28 cellular contexts compared by ENCODE assay signal in the genomic region with DNA sequence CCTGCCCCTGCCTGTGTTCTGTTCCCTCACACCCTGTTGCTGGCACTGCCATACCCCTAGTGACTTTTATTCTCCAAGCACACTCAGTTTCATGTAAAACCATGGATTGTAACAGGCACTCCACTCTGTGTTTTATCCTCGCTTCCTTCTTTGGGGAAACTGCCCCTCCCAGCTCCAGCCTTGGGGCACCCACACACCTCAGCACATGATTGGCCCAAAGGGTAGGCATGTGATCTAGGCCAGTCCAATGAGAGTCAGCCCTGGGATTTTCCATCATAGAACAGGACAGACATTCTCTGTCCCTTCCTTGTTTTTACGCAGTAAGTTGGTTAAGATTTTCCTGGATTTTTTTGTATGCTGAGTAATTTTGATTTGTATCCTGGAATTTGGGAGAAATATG.
DNase-seq lines count a peak whose midpoint lies in the region; ATAC-seq and TF ChIP-seq lines count a peak whose summit lies in the region.
"Had no signal": no experiment of that assay in that cellular context is flagged by ENCODE, and none has a peak within 500 bp of the region (broad histone marks: within the 10 kb centered on the region; RNA-seq: fewer than 3 reads in every experiment).

No MANE protein-coding gene starts in this region.

- ATAC-seq in PC-3: no peak
- ATAC-seq: activated CD8-positive, alpha-beta memory T cell treated with anti-CD3 and anti-CD28 coated beads, Interleukin-2, amount 10 ng/mL, durations not matched to agents 7 days and 5 days; activated T-cell treated with anti-CD3 and anti-CD28 coated beads, Interleukin-2, amount 50 U/mL, for 72 hours; natural killer cell had no signal

- H3K14ac ChIP-seq in trophoblast cell (ENCODE audit: low read length): no peak overlapping the region

- peak overlapping the region; percentile 7; the same call in 1 of the 2 replicates for H3K27ac ChIP-seq in BLaER1
- H3K27ac ChIP-seq in PC-3 (ENCODE audit: low read length): peak overlapping the region; percentile 63
- no peak overlapping the region for H3K27ac ChIP-seq in trophoblast cell (ENCODE audit: low read depth, low read length)
- H3K27ac ChIP-seq: cardiac muscle cell, esophagus squamous epithelium, SK-N-MC, VCaP had no signal

- no peak overlapping the region for H4K8ac ChIP-seq in trophoblast cell (ENCODE audit: low read depth, low read length)

- intact Hi-C loops in PC-3 (cut with micrococcal nuclease): loop anchor here (5.0 kb wide), 1 partner anchor 41 kb away; no protein-coding TSS in a partner anchor

- peaks cover 7% of the 10 kb centered on the region for H3K9me3 Mint-ChIP-seq in chondrocyte (ENCODE audit: low read depth)
- H3K9me3 Mint-ChIP-seq: activated naive CD4-positive, alpha-beta T cell treated with anti-CD3 and anti-CD28 coated beads, Interleukin-2, amount 10 ng/mL, durations not matched to agents 7 days and 5 days; mesothelial cell of epicardium; type B pancreatic cell had no signal

- H2AFZ ChIP-seq in PC-3 (ENCODE audit: low read length) (no peak overlapping the region), trophoblast cell (ENCODE audit: insufficient read depth, low read length, poor library complexity) (no peak overlapping the region)

- H3K23ac ChIP-seq in trophoblast cell (ENCODE audit: low read length): no peak overlapping the region

- peaks cover 84% of the 10 kb centered on the region for H3K4me1 Mint-ChIP-seq in chondrocyte (ENCODE audit: low read depth)
- H3K4me1 Mint-ChIP-seq: activated naive CD4-positive, alpha-beta T cell treated with anti-CD3 and anti-CD28 coated beads, Interleukin-2, amount 10 ng/mL, durations not matched to agents 7 days and 5 days had no signal

- no peak overlapping the region for H3K4me3 ChIP-seq in BLaER1
- H3K4me3 ChIP-seq in PC-3 (ENCODE audit: low read length): no peak overlapping the region
- no peak overlapping the region for H3K4me3 ChIP-seq in trophoblast cell (ENCODE audit: low read depth, low read length)
- H3K4me3 ChIP-seq: cardiac muscle cell, esophagus squamous epithelium, SK-N-MC had no signal

- H3K9ac ChIP-seq in BLaER1 (no peak overlapping the region), PC-3 (ENCODE audit: low read length) (peak overlapping the region; percentile 12; the same call in 1 of the 2 replicates), trophoblast cell (ENCODE audit: low read length) (no peak overlapping the region)

- H3K27me3 Mint-ChIP-seq in chondrocyte (ENCODE audit: low read depth): no peaks in the 10 kb centered on the region

- WGBS in trophoblast cell (ENCODE audit: extremely low coverage, insufficient coverage, insufficient read length): no CpG with 5 or more reads among the region's 2 CpGs

- TF ChIP-seq CTCF in PC-3 (conservative IDR thresholded peaks at IDR 0.05; ENCODE audit: low read depth, low read length) (no peak), chondrocyte (IDR thresholded peaks at IDR 0.05) (no peak)

- H3K4me2 ChIP-seq in BLaER1 (peak overlapping the region; percentile 44), PC-3 (ENCODE audit: low read length) (no peak overlapping the region), trophoblast cell (ENCODE audit: low read length) (no peak overlapping the region)

- peak overlapping the region; percentile 29 for H2BK12ac ChIP-seq in trophoblast cell (ENCODE audit: low read length)

- H3K27me3 ChIP-seq in BLaER1 (no peaks in the 10 kb centered on the region), PC-3 (ENCODE audit: low read length) (no peaks in the 10 kb centered on the region), trophoblast cell (ENCODE audit: insufficient read depth, low read length) (no peaks in the 10 kb centered on the region)
- H3K27me3 ChIP-seq: cardiac muscle cell had no signal

- no peak overlapping the region for H3K18ac ChIP-seq in trophoblast cell (ENCODE audit: low read length)

- no peaks in the 10 kb centered on the region for H3K36me3 Mint-ChIP-seq in chondrocyte (ENCODE audit: low read depth)
- H3K36me3 Mint-ChIP-seq: activated CD8-positive, alpha-beta memory T cell treated with anti-CD3 and anti-CD28 coated beads, Interleukin-2, amount 10 ng/mL, durations not matched to agents 7 days and 5 days; activated naive CD4-positive, alpha-beta T cell treated with anti-CD3 and anti-CD28 coated beads, Interleukin-2, amount 10 ng/mL, durations not matched to agents 7 days and 5 days; mesothelial cell of epicardium; natural killer cell; type B pancreatic cell had no signal

- DNase-seq in PC-3: no peak
- DNase-seq in chondrocyte (ENCODE audit: low spot score): no peak
- DNase-seq in trophoblast cell: no peak
- no peak for DNase-seq in GDM1 (lab: John Stamatoyannopoulos, UW)
- no peak for DNase-seq in T-helper 1 cell
- no peak for DNase-seq in stimulated activated CD4-positive, alpha-beta T cell treated with anti-CD3 and anti-CD28 coated beads, Interleukin-4, amount 100 ng/mL, for 4 hours
- no peak for DNase-seq in NCI-H82 treated with DMSO at 0.1 percent for 48 hours (lab: John Stamatoyannopoulos, UW; ENCODE audit: unreplicated experiment)
- DNase-seq: activated CD4-positive, alpha-beta T cell treated with anti-CD3 and anti-CD28 coated beads, Interleukin-2, amount 50 U/mL, for 1 hour; activated CD8-positive, alpha-beta memory T cell treated with anti-CD3 and anti-CD28 coated beads, Interleukin-2, amount 10 ng/mL, durations not matched to agents 7 days and 5 days; activated naive CD4-positive, alpha-beta T cell treated with anti-CD3 and anti-CD28 coated beads, Interleukin-2, amount 10 ng/mL, durations not matched to agents 7 days and 5 days; activated T-cell treated with anti-CD3 and anti-CD28 coated beads, Interleukin-2, amount 50 U/mL, for 72 hours; C1 segment of cervical spinal cord; Caco-2; DND-41; endodermal cell; esophagus squamous epithelium; KG1; natural killer cell; NCI-H1436 treated with DMSO at 0.1 percent for 48 hours; NCI-H526; RPMI8226; stimulated activated CD8-positive, alpha-beta memory T cell treated with anti-CD3 and anti-CD28 coated beads, Interleukin-4, amount 100 ng/mL, for 48 hours had no signal

- no peaks in the 10 kb centered on the region for H3K9me2 ChIP-seq in PC-3 (replicated peaks; ENCODE audit: low read length)

- no peak overlapping the region for H2BK120ac ChIP-seq in trophoblast cell (ENCODE audit: insufficient read depth, low read length, poor library complexity)

- peaks cover 72% of the 10 kb centered on the region for H3K4me1 ChIP-seq in BLaER1
- H3K4me1 ChIP-seq in PC-3 (ENCODE audit: insufficient read depth, low read length): peaks cover 23% of the 10 kb centered on the region
- H3K4me1 ChIP-seq in trophoblast cell (ENCODE audit: control insufficient read depth in 1 of 2, insufficient read depth in 2 of 2, low read length in 2 of 2): peaks cover 3 to 5% of the 10 kb centered on the region in 2 experiments
- H3K4me1 ChIP-seq: Caco-2 had no signal

- CTCF ChIA-PET in PC-3 (lab: Charles Lee): interaction anchor here (1.2 kb wide), 1 partner anchor 77 kb away, joined by 3 read pairs; no protein-coding TSS in a partner anchor

- no peak overlapping the region for H4K12ac ChIP-seq in trophoblast cell (ENCODE audit: low read depth, low read length)

- H4K91ac ChIP-seq in trophoblast cell (ENCODE audit: low read depth, low read length): peak overlapping the region; percentile 3

- no peaks in the 10 kb centered on the region for H3K9me3 ChIP-seq in BLaER1
- H3K9me3 ChIP-seq in PC-3 (ENCODE audit: low read length): no peaks in the 10 kb centered on the region
- H3K9me3 ChIP-seq in trophoblast cell (ENCODE audit: insufficient read depth, low read depth, low read length): no peaks in the 10 kb centered on the region
- H3K9me3 ChIP-seq: Caco-2, esophagus squamous epithelium had no signal

- H3K79me2 ChIP-seq in PC-3 (ENCODE audit: low read length) (no peaks in the 10 kb centered on the region), trophoblast cell (ENCODE audit: control insufficient read depth, insufficient read depth, low read length, poor library complexity) (no peaks in the 10 kb centered on the region)

- POLR2A ChIA-PET in PC-3 (lab: Charles Lee; ENCODE audit: unreplicated experiment): no interaction called here

- H2BK5ac ChIP-seq in trophoblast cell (ENCODE audit: low read depth, low read length, poor library complexity): no peak overlapping the region

- H4K20me1 ChIP-seq in BLaER1 (no peaks in the 10 kb centered on the region), PC-3 (ENCODE audit: low read length) (no peaks in the 10 kb centered on the region)

- BruUV-seq in PC-3 (replicated peaks; lab: Mats Ljungman, UMichigan): no TSS peak

- H3K36me3 ChIP-seq in BLaER1 (no peaks in the 10 kb centered on the region), PC-3 (ENCODE audit: low read depth, low read length) (no peaks in the 10 kb centered on the region), trophoblast cell (ENCODE audit: control insufficient read depth in 1 of 2, insufficient read depth in 2 of 2, low read length in 2 of 2) (no peaks in the 10 kb centered on the region)
- H3K36me3 ChIP-seq: cardiac muscle cell, esophagus squamous epithelium had no signal

- H2AK5ac ChIP-seq in trophoblast cell (ENCODE audit: low read length): no peak overlapping the region

- peaks cover 3% of the 10 kb centered on the region for H3K79me1 ChIP-seq in trophoblast cell (ENCODE audit: low read length)

- H3K4ac ChIP-seq in trophoblast cell (ENCODE audit: low read depth, low read length): no peak overlapping the region

- peak overlapping the region; percentile 1 for H3K4me3 Mint-ChIP-seq in chondrocyte (ENCODE audit: unreplicated experiment)
- H3K4me3 Mint-ChIP-seq: activated CD8-positive, alpha-beta memory T cell treated with anti-CD3 and anti-CD28 coated beads, Interleukin-2, amount 10 ng/mL, durations not matched to agents 7 days and 5 days; activated naive CD4-positive, alpha-beta T cell treated with anti-CD3 and anti-CD28 coated beads, Interleukin-2, amount 10 ng/mL, durations not matched to agents 7 days and 5 days; activated T-cell treated with anti-CD3 and anti-CD28 coated beads, Interleukin-2, amount 50 U/mL, for 72 hours; endodermal cell; mesothelial cell of epicardium; natural killer cell; type B pancreatic cell had no signal

- H3F3A ChIP-seq in PC-3 (ENCODE audit: low read length, unreplicated experiment): no peaks in the 10 kb centered on the region

- peak overlapping the region; percentile 92 for H3K27ac Mint-ChIP-seq in chondrocyte (ENCODE audit: unreplicated experiment)
- H3K27ac Mint-ChIP-seq: activated CD8-positive, alpha-beta memory T cell treated with anti-CD3 and anti-CD28 coated beads, Interleukin-2, amount 10 ng/mL, durations not matched to agents 7 days and 5 days; activated naive CD4-positive, alpha-beta T cell treated with anti-CD3 and anti-CD28 coated beads, Interleukin-2, amount 10 ng/mL, durations not matched to agents 7 days and 5 days; activated T-cell treated with anti-CD3 and anti-CD28 coated beads, Interleukin-2, amount 50 U/mL, for 72 hours; endodermal cell; mesothelial cell of epicardium; natural killer cell; type B pancreatic cell had no signal
